In the genomic region with DNA sequence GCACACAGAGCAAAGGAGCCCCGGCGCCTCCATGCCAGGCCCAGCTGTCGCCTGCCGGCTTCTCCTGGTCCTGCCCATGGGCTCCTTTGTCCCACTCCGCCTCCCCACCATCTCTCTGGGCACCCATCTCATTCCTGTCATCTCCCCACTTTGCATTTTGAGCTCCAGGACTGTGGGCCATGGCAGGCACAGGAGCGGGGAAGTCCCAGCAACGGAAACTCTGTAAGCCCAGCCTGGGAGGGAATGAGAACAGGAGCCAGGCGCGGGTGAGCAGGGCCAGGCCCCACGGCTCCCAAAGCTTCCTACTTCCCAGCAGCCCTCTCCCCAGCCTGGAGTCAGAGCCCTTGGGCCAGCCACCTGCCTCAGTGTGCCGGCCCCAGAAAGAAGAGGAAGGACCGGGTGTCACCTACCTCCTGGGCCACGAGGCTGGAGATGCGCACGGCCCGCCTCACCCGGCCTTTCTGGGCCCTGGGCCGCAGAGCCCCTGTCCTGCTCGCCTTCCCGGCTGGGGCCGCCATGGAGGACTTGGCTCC, we compare ENCODE assay signal across 1 cellular context.
TF ChIP-seq lines count a peak whose summit lies in the region.

No MANE protein-coding gene starts in this region.

TF ChIP-seq in IMR-90, 13 proteins besides CTCF, POLR2A, EP300 and RAD21:
- TF ChIP-seq MXI1 (IDR thresholded peaks at IDR 0.05; ENCODE audit: borderline replicate concordance, low read depth, low read length), result no peak
